ENCODE assay signal across 8 cellular contexts in genomic region chr1:169484683-169485426, GRCh38. TPM values are rescaled to one million over a fixed set of nuclear protein-coding genes. Genes with fewer than 3 reads are reported as not detected.
DNase-seq lines count a peak whose midpoint lies in the region; TF ChIP-seq lines count a peak whose summit lies in the region.

No MANE protein-coding gene starts in this region.

- no peak overlapping the region for H2AK5ac ChIP-seq in H9 (ENCODE audit: insufficient read length, low read length)

- no peak overlapping the region for H2BK5ac ChIP-seq in H9 (ENCODE audit: insufficient read length, low read length)

- H3K9me3 Mint-ChIP-seq in H9 = no peaks in the 10 kb centered on the region; a peak in 1 of 5 replicates
- no peaks in the 10 kb centered on the region for H3K9me3 Mint-ChIP-seq in dendritic cell treated with granulocyte-macrophage colony-stimulating factor and Interleukin-4, amounts not matched to agents 40 ng/mL and 50 ng/mL, for 4 days

- DNase-seq in GM10266 (ENCODE audit: extremely low spot score) (peak; percentile 39), H9 (no peak), MG63 (peak; percentile 62), WERI-Rb-1 (peak; percentile 11), SKM-1 (lab: John Stamatoyannopoulos, UW; ENCODE audit: unreplicated experiment) (no peak)
- DNase-seq in stimulated activated CD8-positive, alpha-beta memory T cell treated with anti-CD3 and anti-CD28 coated beads, Interleukin-15, amount 100 ng/mL, for 48 hours (ENCODE audit: low read depth in 2 of 2) = peak; percentile 2 to 6

- no peaks in the 10 kb centered on the region for H4K20me1 ChIP-seq in H9 (ENCODE audit: control insufficient read depth, insufficient read depth, insufficient read length)

- H3K9ac ChIP-seq in H9 (ENCODE audit: extremely low read depth, insufficient read length, low read length) (peak overlapping the region; percentile 91), liver (ENCODE audit: low read depth in 1 of 2, low read length in 2 of 2) (peak overlapping the region; percentile 88 to 92)

- no peak overlapping the region for H2BK15ac ChIP-seq in H9 (ENCODE audit: low read depth, low read length)

- peak overlapping the region; percentile 3 for H3K27ac ChIP-seq in H9 (ENCODE audit: insufficient read length, low read depth, low read length)
- peak overlapping the region; percentile 83 for H3K27ac ChIP-seq in WERI-Rb-1
- peak overlapping the region; percentile 96 to 98 for H3K27ac ChIP-seq in liver (ENCODE audit: low read depth in 1 of 2, low read length in 2 of 2)

- H3K18ac ChIP-seq in H9 (ENCODE audit: insufficient read length, low read depth, low read length) = peak overlapping the region; percentile 91

- no peak overlapping the region for H3K4ac ChIP-seq in H9 (ENCODE audit: low read depth, low read length)

- no peak overlapping the region for H2AFZ ChIP-seq in H9 (ENCODE audit: low read length)

- H3K27me3 ChIP-seq in H9 (ENCODE audit: insufficient read depth, low read length) (no peaks in the 10 kb centered on the region), MG63 (no peaks in the 10 kb centered on the region), WERI-Rb-1 (ENCODE audit: insufficient read depth, low read depth, severe bottlenecking) (no peaks in the 10 kb centered on the region), liver (ENCODE audit: control insufficient read depth in 4 of 4, insufficient read depth in 4 of 4, low read length in 3 of 4) (no peaks in the 10 kb centered on the region)

- peaks cover 68 to 69% of the 10 kb centered on the region in 2 experiments for H3K4me1 Mint-ChIP-seq in H9
- H3K4me1 Mint-ChIP-seq in dendritic cell treated with granulocyte-macrophage colony-stimulating factor and Interleukin-4, amounts not matched to agents 40 ng/mL and 50 ng/mL, for 4 days (ENCODE audit: low read depth) = peaks cover 52% of the 10 kb centered on the region

- no peaks in the 10 kb centered on the region; a peak in 1 of 7 replicates for H3K36me3 Mint-ChIP-seq in H9 (ENCODE audit: insufficient read depth in 1 of 3, low read depth in 3 of 3)
- H3K36me3 Mint-ChIP-seq in dendritic cell treated with granulocyte-macrophage colony-stimulating factor and Interleukin-4, amounts not matched to agents 40 ng/mL and 50 ng/mL, for 4 days (ENCODE audit: low read depth) = no peaks in the 10 kb centered on the region

- H3K36me3 ChIP-seq in MG63 = no peaks in the 10 kb centered on the region
- no peaks in the 10 kb centered on the region for H3K36me3 ChIP-seq in WERI-Rb-1
- H3K36me3 ChIP-seq in liver (ENCODE audit: control insufficient read depth in 4 of 4, insufficient read depth in 3 of 4, low read depth in 1 of 4, low read length in 3 of 4) = no peaks in the 10 kb centered on the region

- H3K79me1 ChIP-seq in H9 (ENCODE audit: insufficient read depth, low read depth, low read length, poor library complexity, severe bottlenecking) = peaks cover 4% of the 10 kb centered on the region

- H3K4me1 ChIP-seq in H9 (ENCODE audit: insufficient read depth, low read length) (peaks cover 13% of the 10 kb centered on the region), liver (ENCODE audit: control insufficient read depth in 4 of 4, insufficient read depth in 4 of 4, low read length in 3 of 4) (peaks cover 3 to 51% (median 25%) of the 10 kb centered on the region in 4 donors)

- peaks cover 15% of the 10 kb centered on the region for H3K23me2 ChIP-seq in H9 (ENCODE audit: insufficient read length, low read depth, low read length, poor library complexity, severe bottlenecking)

- H2BK120ac ChIP-seq in H9 (ENCODE audit: low read depth, low read length, poor library complexity, severe bottlenecking) = no peak overlapping the region

- no peak overlapping the region for H4K8ac ChIP-seq in H9 (replicated peaks; ENCODE audit: insufficient read length, low read depth, low read length)

- H3K27me3 Mint-ChIP-seq in H9 (ENCODE audit: low read depth) = no peaks in the 10 kb centered on the region
- no peaks in the 10 kb centered on the region for H3K27me3 Mint-ChIP-seq in dendritic cell treated with granulocyte-macrophage colony-stimulating factor and Interleukin-4, amounts not matched to agents 40 ng/mL and 50 ng/mL, for 4 days

- peak overlapping the region; percentile 85 to 97 for H3K4me3 Mint-ChIP-seq in H9
- peak overlapping the region; percentile 82 for H3K4me3 Mint-ChIP-seq in dendritic cell treated with granulocyte-macrophage colony-stimulating factor and Interleukin-4, amounts not matched to agents 40 ng/mL and 50 ng/mL, for 4 days

- TF ChIP-seq RAD21 in liver (IDR thresholded peaks at IDR 0.05) = no peak

- peak overlapping the region; percentile 95 for H3K4me2 ChIP-seq in H9 (ENCODE audit: insufficient read depth, insufficient read length, low read length)

- no peak overlapping the region for H3T11ph ChIP-seq in H9 (ENCODE audit: low read length)

- H2BK12ac ChIP-seq in H9 (ENCODE audit: insufficient read length, low read depth, low read length) = no peak overlapping the region

- H4K91ac ChIP-seq in H9 (ENCODE audit: insufficient read length, low read depth, low read length) = no peak overlapping the region

- TF ChIP-seq CTCF in GM10266 (IDR thresholded peaks at IDR 0.05; ENCODE audit: control insufficient read depth, insufficient read depth, low read depth, missing control alignments) = no peak
- TF ChIP-seq CTCF in H9 (conservative IDR thresholded peaks at IDR 0.05) = no peak
- TF ChIP-seq CTCF in WERI-Rb-1 (IDR thresholded peaks at IDR 0.05; ENCODE audit: low read depth, low read length) = no peak
- no peak for TF ChIP-seq CTCF in liver (IDR thresholded peaks at IDR 0.05; ENCODE audit: low read depth, low read length, missing input control)

- H3K14ac ChIP-seq in H9 (ENCODE audit: insufficient read depth, low read length) = peak overlapping the region; percentile 96; the same call in 1 of the 2 replicates

- peak overlapping the region; percentile 9 for H3K56ac ChIP-seq in H9 (ENCODE audit: insufficient read length, low read depth, low read length)

- H3K27ac Mint-ChIP-seq in H9 = peak overlapping the region; percentile 93 to 98 (median 95)
- H3K27ac Mint-ChIP-seq in dendritic cell treated with granulocyte-macrophage colony-stimulating factor and Interleukin-4, amounts not matched to agents 40 ng/mL and 50 ng/mL, for 4 days = peak overlapping the region; percentile 78

- H3K79me2 ChIP-seq in H9 (ENCODE audit: insufficient read depth, low read length) = peaks cover 24% of the 10 kb centered on the region; the same call in 1 of the 2 replicates

- no peaks in the 10 kb centered on the region for H3K9me3 ChIP-seq in H9 (ENCODE audit: control insufficient read depth, low read depth, low read length)
- H3K9me3 ChIP-seq in MG63 = no peaks in the 10 kb centered on the region
- no peaks in the 10 kb centered on the region for H3K9me3 ChIP-seq in WERI-Rb-1 (ENCODE audit: severe bottlenecking)
- no peaks in the 10 kb centered on the region for H3K9me3 ChIP-seq in liver (ENCODE audit: control insufficient read depth in 4 of 4, low read length in 3 of 4)

- intact Hi-C loops in dendritic cell treated with granulocyte-macrophage colony-stimulating factor and Interleukin-4, amounts not matched to agents 40 ng/mL and 50 ng/mL, for 4 days (cut with micrococcal nuclease) = loop anchor here (5.0 to 10.0 kb wide), 6 partner anchors 62 to 2000 kb away; partner anchors contain the start of genes BLZF1, NME7, PRRC2C and SCYL3

- H2BK20ac ChIP-seq in H9 (ENCODE audit: low read depth, low read length, poor library complexity, severe bottlenecking) = no peak overlapping the region

- peak overlapping the region; percentile 3 for H4K5ac ChIP-seq in H9 (ENCODE audit: insufficient read length, low read depth, low read length)

- no CpG with 5 or more reads among the region's 15 CpGs for WGBS in H9 (ENCODE audit: extremely low coverage, insufficient read length, low lambda C conversion rate)
- WGBS in liver = 6% methylated on average over 15 of the region's 15 CpGs

- peak overlapping the region; percentile 66 for H3K4me3 ChIP-seq in MG63
- peak overlapping the region; percentile 64 for H3K4me3 ChIP-seq in WERI-Rb-1 (ENCODE audit: low read depth, low read length)
- H3K4me3 ChIP-seq in liver (ENCODE audit: low read depth in 1 of 3, low read length in 3 of 3) = peak overlapping the region; percentile 70 to 82 (median 74)

- peak overlapping the region; percentile 10 for H3K23ac ChIP-seq in H9 (ENCODE audit: insufficient read length, low read depth, low read length)

TF ChIP-seq in liver, 16 proteins besides CTCF, POLR2A, EP300 and RAD21 (continues in another document):
- TF ChIP-seq HNF4G (IDR thresholded peaks at IDR 0.05) (no peak), GABPA (IDR thresholded peaks at IDR 0.05 in 1 of 2, conservative IDR thresholded peaks at IDR 0.05 in 1 of 2) (no peak), SP1 (IDR thresholded peaks at IDR 0.05) (peak; percentile 33), FOXA1 (IDR thresholded peaks at IDR 0.05) (no peak), ATF3 (IDR thresholded peaks at IDR 0.05) (no peak), HNF4A (conservative IDR thresholded peaks at IDR 0.05) (peak; percentile 80 to 81)

RNA-seq across cellular contexts. Expression of gene SLC19A2, which starts 0.9 kb away (rescaled TPM):
- total RNA-seq in H9 (2021) (12.4 and 12.8 TPM in 2 replicates), liver (10 to 100 TPM; 14.3 to 18.7 TPM)
- 6.1 and 10.3 TPM in 2 replicates for total RNA-seq in MG63 (2014; rRNA removed; shearing (Covaris generic); ENCODE audit: low replicate concordance)
- polyA plus RNA-seq in liver = 1 to 10 TPM; 4.8 to 5.3 TPM

RNA-seq across cellular contexts. Expression of gene CCDC181, which starts 57.6 kb away (rescaled TPM):
- total RNA-seq in H9 (2021) = 2.9 TPM in 2 replicates
- total RNA-seq in MG63 (2014; rRNA removed; shearing (Covaris generic); ENCODE audit: low replicate concordance) = not detected in 2 replicates
- total RNA-seq in liver = under 1 TPM in 1 of 2 donors, not detected in 1; 0.08 TPM
- under 1 TPM in 1 of 2 donors, not detected in 1; 0.02 TPM for polyA plus RNA-seq in liver

Comparison
In these comparisons a context has a peak if more than half of its experiments do, and no peak if none do; other contexts are left out.
1. DNase-seq: peak in GM10266 (single experiment), MG63 (single experiment), WERI-Rb-1 (single experiment) and stimulated activated CD8-positive, alpha-beta memory T cell treated with anti-CD3 and anti-CD28 coated beads, Interleukin-15, amount 100 ng/mL, for 48 hours (2 of 2); none in H9 (single experiment) and SKM-1 (single experiment).
2. H3K27ac ChIP-seq: peak in every context shown above with its lines; median percentile 97 in liver; 83 in WERI-Rb-1; 3 in H9.
3. Peak in every context shown above with its lines, with median percentiles within 50 percentile points of each other: H3K4me3 ChIP-seq.